In genomic region chr1:161218301-161219077, GRCh38 we compare ENCODE assay signal across 13 cellular contexts. TPM values are rescaled to one million over a fixed set of nuclear protein-coding genes. Genes with fewer than 3 reads are reported as not detected.
DNase-seq lines count a peak whose midpoint lies in the region; ATAC-seq and TF ChIP-seq lines count a peak whose summit lies in the region.
"Had no signal": no experiment of that assay in that cellular context is flagged by ENCODE, and none has a peak within 500 bp of the region (broad histone marks: within the 10 kb centered on the region; RNA-seq: fewer than 3 reads in every experiment).

No MANE protein-coding gene starts in this region.

- no peak for TF ChIP-seq CTCF in upper lobe of right lung (IDR thresholded peaks at IDR 0.05)

- H3K27me3 Mint-ChIP-seq in activated naive CD4-positive, alpha-beta T cell treated with anti-CD3 and anti-CD28 coated beads, Interleukin-2, amount 50 U/mL, for 24 hours, result no peaks in the 10 kb centered on the region
- H3K27me3 Mint-ChIP-seq in activated naive CD8-positive, alpha-beta T cell treated with anti-CD3 and anti-CD28 coated beads, Interleukin-2, amount 10 ng/mL, durations not matched to agents 7 days and 5 days, result no peaks in the 10 kb centered on the region
- H3K27me3 Mint-ChIP-seq in naive thymus-derived CD8-positive, alpha-beta T cell, result no peaks in the 10 kb centered on the region

- DNase-seq in activated naive CD4-positive, alpha-beta T cell treated with Interleukin-2 at 50 U/mL for 16 hours, result no peak
- no peak for DNase-seq in activated naive CD8-positive, alpha-beta T cell treated with anti-CD3 and anti-CD28 coated beads, Interleukin-2, amount 10 ng/mL, durations not matched to agents 7 days and 5 days
- DNase-seq in naive thymus-derived CD8-positive, alpha-beta T cell, result peak in 2 of 10 donors; percentile 27 to 29
- no peak for DNase-seq in upper lobe of right lung
- DNase-seq in stimulated activated CD4-positive, alpha-beta T cell treated with anti-CD3 and anti-CD28 coated beads, Interleukin-15, amount 100 ng/mL, for 24 hours, result no peak
- DNase-seq: heart left ventricle, MG63 had no signal

- no peak overlapping the region for H3K27ac ChIP-seq in upper lobe of right lung
- H3K27ac ChIP-seq: epithelial cell of prostate had no signal

- H3K36me3 Mint-ChIP-seq in activated naive CD4-positive, alpha-beta T cell treated with anti-CD3 and anti-CD28 coated beads, Interleukin-2, amount 50 U/mL, for 24 hours, result peaks cover 12% of the 10 kb centered on the region
- peaks cover 20% of the 10 kb centered on the region for H3K36me3 Mint-ChIP-seq in activated naive CD8-positive, alpha-beta T cell treated with anti-CD3 and anti-CD28 coated beads, Interleukin-2, amount 10 ng/mL, durations not matched to agents 7 days and 5 days
- H3K36me3 Mint-ChIP-seq in naive thymus-derived CD8-positive, alpha-beta T cell, result peaks cover 5 to 20% (median 13%) of the 10 kb centered on the region in 3 donors

- H3K27ac Mint-ChIP-seq in activated naive CD4-positive, alpha-beta T cell treated with anti-CD3 and anti-CD28 coated beads, Interleukin-2, amount 50 U/mL, for 24 hours, result peak overlapping the region; percentile 83
- H3K27ac Mint-ChIP-seq in activated naive CD8-positive, alpha-beta T cell treated with anti-CD3 and anti-CD28 coated beads, Interleukin-2, amount 10 ng/mL, durations not matched to agents 7 days and 5 days, result peak overlapping the region; percentile 69
- peak overlapping the region; percentile 90 to 97 (median 96) for H3K27ac Mint-ChIP-seq in naive thymus-derived CD8-positive, alpha-beta T cell

- H3K27me3 ChIP-seq in upper lobe of right lung, result no peaks in the 10 kb centered on the region
- H3K27me3 ChIP-seq: heart left ventricle, MG63 had no signal

- H3K4me3 Mint-ChIP-seq in activated naive CD4-positive, alpha-beta T cell treated with anti-CD3 and anti-CD28 coated beads, Interleukin-2, amount 50 U/mL, for 24 hours, result peak overlapping the region; percentile 44
- H3K4me3 Mint-ChIP-seq in activated naive CD8-positive, alpha-beta T cell treated with anti-CD3 and anti-CD28 coated beads, Interleukin-2, amount 10 ng/mL, durations not matched to agents 7 days and 5 days, result peak overlapping the region; percentile 22
- peak overlapping the region; percentile 57 to 89 (median 80) for H3K4me3 Mint-ChIP-seq in naive thymus-derived CD8-positive, alpha-beta T cell
- H3K4me3 Mint-ChIP-seq: nephron had no signal

- peaks cover 19% of the 10 kb centered on the region for H3K36me3 ChIP-seq in upper lobe of right lung

- H3K4me1 ChIP-seq in upper lobe of right lung, result no peaks in the 10 kb centered on the region

- intact Hi-C loops in upper lobe of right lung (cut with DNase I), result no loop called here

- H3K4me3 ChIP-seq in upper lobe of right lung, result peak overlapping the region; percentile 28
- H3K4me3 ChIP-seq: MG63 had no signal

- peaks cover 63% of the 10 kb centered on the region for H3K4me1 Mint-ChIP-seq in activated naive CD4-positive, alpha-beta T cell treated with anti-CD3 and anti-CD28 coated beads, Interleukin-2, amount 50 U/mL, for 24 hours
- H3K4me1 Mint-ChIP-seq in activated naive CD8-positive, alpha-beta T cell treated with anti-CD3 and anti-CD28 coated beads, Interleukin-2, amount 10 ng/mL, durations not matched to agents 7 days and 5 days, result peaks cover 53% of the 10 kb centered on the region
- peaks cover 48 to 79% (median 70%) of the 10 kb centered on the region in 4 donors for H3K4me1 Mint-ChIP-seq in naive thymus-derived CD8-positive, alpha-beta T cell
- H3K4me1 Mint-ChIP-seq: nephron had no signal

- H3K9me3 ChIP-seq in upper lobe of right lung, result no peaks in the 10 kb centered on the region
- H3K9me3 ChIP-seq: heart left ventricle, MG63 had no signal

- no peaks in the 10 kb centered on the region for H3K9me3 Mint-ChIP-seq in activated naive CD4-positive, alpha-beta T cell treated with anti-CD3 and anti-CD28 coated beads, Interleukin-2, amount 50 U/mL, for 24 hours
- no peaks in the 10 kb centered on the region for H3K9me3 Mint-ChIP-seq in activated naive CD8-positive, alpha-beta T cell treated with anti-CD3 and anti-CD28 coated beads, Interleukin-2, amount 10 ng/mL, durations not matched to agents 7 days and 5 days
- no peaks in the 10 kb centered on the region for H3K9me3 Mint-ChIP-seq in naive thymus-derived CD8-positive, alpha-beta T cell
- H3K9me3 Mint-ChIP-seq: nephron had no signal

- POLR2A ChIA-PET in activated naive CD8-positive, alpha-beta T cell treated with anti-CD3 and anti-CD28 coated beads, Interleukin-2, amount 10 ng/mL, durations not matched to agents 7 days and 5 days (lab: Charles Lee), result interaction anchor here (0.6 to 2.9 kb wide), 4 partner anchors 16 to 205 kb away, joined by 3 to 13 read pairs (median 3); partner anchors contain the start of gene NDUFS2
- POLR2A ChIA-PET in naive thymus-derived CD8-positive, alpha-beta T cell (lab: Charles Lee), result interaction anchor here (0.5 to 15.0 kb wide), 11 partner anchors 8 to 739 kb away, joined by 3 to 231 read pairs (median 5); partner anchors contain the start of genes NDUFS2 and PPOX

- ATAC-seq in activated naive CD8-positive, alpha-beta T cell treated with anti-CD3 and anti-CD28 coated beads, Interleukin-2, amount 10 ng/mL, durations not matched to agents 7 days and 5 days (ENCODE audit: low read depth), result no peak
- ATAC-seq in naive thymus-derived CD8-positive, alpha-beta T cell, result peak; percentile 54 to 68
- ATAC-seq in upper lobe of right lung (no peak), SK-N-SH treated with all-trans-retinoic acid at 6 μM for 48 hours (no peak), GM19328 (IDR thresholded peaks at IDR 0.05; ENCODE audit: unreplicated experiment) (no peak)
- ATAC-seq: heart left ventricle had no signal

TF ChIP-seq in SK-N-SH treated with all-trans-retinoic acid at 6 μM for 48 hours, 23 proteins besides CTCF, POLR2A, EP300 and RAD21 (continues in another document):
- TF ChIP-seq ZNF565 (CRISPR knock-in tag; conservative IDR thresholded peaks at IDR 0.05; ENCODE audit: low read depth) (no peak), ARNTL (CRISPR knock-in tag; IDR thresholded peaks at IDR 0.05; ENCODE audit: borderline replicate concordance, low read depth) (no peak), ZFP30 (CRISPR knock-in tag; IDR thresholded peaks at IDR 0.05) (no peak), PPARA (CRISPR knock-in tag; IDR thresholded peaks at IDR 0.05; ENCODE audit: borderline replicate concordance) (no peak), TOX (CRISPR knock-in tag; IDR thresholded peaks at IDR 0.05; ENCODE audit: borderline replicate concordance) (no peak)
- TF ChIP-seq, protein P1, sequence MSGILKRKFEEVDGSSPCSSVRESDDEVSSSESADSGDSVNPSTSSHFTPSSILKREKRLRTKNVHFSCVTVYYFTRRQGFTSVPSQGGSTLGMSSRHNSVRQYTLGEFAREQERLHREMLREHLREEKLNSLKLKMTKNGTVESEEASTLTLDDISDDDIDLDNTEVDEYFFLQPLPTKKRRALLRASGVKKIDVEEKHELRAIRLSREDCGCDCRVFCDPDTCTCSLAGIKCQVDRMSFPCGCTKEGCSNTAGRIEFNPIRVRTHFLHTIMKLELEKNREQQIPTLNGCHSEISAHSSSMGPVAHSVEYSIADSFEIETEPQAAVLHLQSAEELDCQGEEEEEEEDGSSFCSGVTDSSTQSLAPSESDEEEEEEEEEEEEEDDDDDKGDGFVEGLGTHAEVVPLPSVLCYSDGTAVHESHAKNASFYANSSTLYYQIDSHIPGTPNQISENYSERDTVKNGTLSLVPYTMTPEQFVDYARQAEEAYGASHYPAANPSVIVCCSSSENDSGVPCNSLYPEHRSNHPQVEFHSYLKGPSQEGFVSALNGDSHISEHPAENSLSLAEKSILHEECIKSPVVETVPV (CRISPR knock-in tag; IDR thresholded peaks at IDR 0.05), result no peak
- TF ChIP-seq, protein P2, sequence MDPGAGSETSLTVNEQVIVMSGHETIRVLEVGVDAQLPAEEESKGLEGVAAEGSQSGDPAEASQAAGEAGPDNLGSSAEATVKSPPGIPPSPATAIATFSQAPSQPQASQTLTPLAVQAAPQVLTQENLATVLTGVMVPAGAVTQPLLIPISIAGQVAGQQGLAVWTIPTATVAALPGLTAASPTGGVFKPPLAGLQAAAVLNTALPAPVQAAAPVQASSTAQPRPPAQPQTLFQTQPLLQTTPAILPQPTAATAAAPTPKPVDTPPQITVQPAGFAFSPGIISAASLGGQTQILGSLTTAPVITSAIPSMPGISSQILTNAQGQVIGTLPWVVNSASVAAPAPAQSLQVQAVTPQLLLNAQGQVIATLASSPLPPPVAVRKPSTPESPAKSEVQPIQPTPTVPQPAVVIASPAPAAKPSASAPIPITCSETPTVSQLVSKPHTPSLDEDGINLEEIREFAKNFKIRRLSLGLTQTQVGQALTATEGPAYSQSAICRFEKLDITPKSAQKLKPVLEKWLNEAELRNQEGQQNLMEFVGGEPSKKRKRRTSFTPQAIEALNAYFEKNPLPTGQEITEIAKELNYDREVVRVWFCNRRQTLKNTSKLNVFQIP (CRISPR knock-in tag; IDR thresholded peaks at IDR 0.05; ENCODE audit: borderline replicate concordance, low read depth), result no peak

RNA-seq across cellular contexts. Expression of gene FCER1G, which starts 3.4 kb away (rescaled TPM):
- total RNA-seq in activated naive CD8-positive, alpha-beta T cell treated with anti-CD3 and anti-CD28 coated beads, Interleukin-2, amount 10 ng/mL, durations not matched to agents 7 days and 5 days, result 10 to 100 TPM; 18.9 to 22.1 TPM
- 10 to 100 TPM; 27.7 to 31.8 TPM for total RNA-seq in naive thymus-derived CD8-positive, alpha-beta T cell
- polyA plus RNA-seq in naive thymus-derived CD8-positive, alpha-beta T cell, result 100 to 1,000 TPM in 1 of 3 donors, 10 to 100 TPM in 2; 67.1 to 107 (median 84.4) TPM
- 158 TPM for total RNA-seq in upper lobe of right lung

RNA-seq across cellular contexts. Expression of gene APOA2, which starts 4.9 kb away (rescaled TPM):
- not detected for total RNA-seq in activated naive CD8-positive, alpha-beta T cell treated with anti-CD3 and anti-CD28 coated beads, Interleukin-2, amount 10 ng/mL, durations not matched to agents 7 days and 5 days
- not detected for total RNA-seq in naive thymus-derived CD8-positive, alpha-beta T cell
- not detected for polyA plus RNA-seq in naive thymus-derived CD8-positive, alpha-beta T cell
- total RNA-seq in upper lobe of right lung, result not detected
- total RNA-seq: activated CD8-positive, alpha-beta memory T cell treated with anti-CD3 and anti-CD28 coated beads for 36 hours; heart left ventricle had no signal
- polyA plus RNA-seq: heart left ventricle had no signal

RNA-seq across cellular contexts. Expression of gene TOMM40L, which starts 7.4 kb away (rescaled TPM):
- total RNA-seq in activated naive CD8-positive, alpha-beta T cell treated with anti-CD3 and anti-CD28 coated beads, Interleukin-2, amount 10 ng/mL, durations not matched to agents 7 days and 5 days, result 10 to 100 TPM; 13.7 to 17.4 TPM
- 10 to 100 TPM in 1 of 2 experiments, 1 to 10 TPM in 1; 9.6 to 11.3 TPM for total RNA-seq in naive thymus-derived CD8-positive, alpha-beta T cell
- polyA plus RNA-seq in naive thymus-derived CD8-positive, alpha-beta T cell, result 1 to 10 TPM; 4.9 to 8.1 (median 8.0) TPM
- total RNA-seq in upper lobe of right lung, result 11.6 TPM

RNA-seq across cellular contexts. Expression of gene NDUFS2, which starts 16.3 kb away (rescaled TPM):
- total RNA-seq in activated naive CD8-positive, alpha-beta T cell treated with anti-CD3 and anti-CD28 coated beads, Interleukin-2, amount 10 ng/mL, durations not matched to agents 7 days and 5 days, result 10 to 100 TPM; 80.6 to 92.8 TPM
- 100 to 1,000 TPM; 126 to 127 TPM for total RNA-seq in naive thymus-derived CD8-positive, alpha-beta T cell
- polyA plus RNA-seq in naive thymus-derived CD8-positive, alpha-beta T cell, result 100 to 1,000 TPM in 1 of 3 donors, 10 to 100 TPM in 2; 78.6 to 106 (median 95.4) TPM
- total RNA-seq in upper lobe of right lung, result 66.9 TPM

RNA-seq across cellular contexts. Expression of gene NR1I3, which starts 19.5 kb away (rescaled TPM):
- total RNA-seq in activated naive CD8-positive, alpha-beta T cell treated with anti-CD3 and anti-CD28 coated beads, Interleukin-2, amount 10 ng/mL, durations not matched to agents 7 days and 5 days, result not detected
- total RNA-seq in naive thymus-derived CD8-positive, alpha-beta T cell, result not detected
- polyA plus RNA-seq in naive thymus-derived CD8-positive, alpha-beta T cell, result under 1 TPM in 1 of 3 donors, not detected in 2; 0.19 TPM
- total RNA-seq in upper lobe of right lung, result not detected
- total RNA-seq: activated CD8-positive, alpha-beta memory T cell treated with anti-CD3 and anti-CD28 coated beads for 36 hours; heart left ventricle had no signal

Comparison
In these comparisons a context has a peak if more than half of its experiments do, and no peak if none do; other contexts are left out.
1. H3K4me3 Mint-ChIP-seq: peak in every context shown above with its lines; median percentile 80 in naive thymus-derived CD8-positive, alpha-beta T cell; 44 in activated naive CD4-positive, alpha-beta T cell treated with anti-CD3 and anti-CD28 coated beads, Interleukin-2, amount 50 U/mL, for 24 hours; 22 in activated naive CD8-positive, alpha-beta T cell treated with anti-CD3 and anti-CD28 coated beads, Interleukin-2, amount 10 ng/mL, durations not matched to agents 7 days and 5 days.
2. ATAC-seq: peak in naive thymus-derived CD8-positive, alpha-beta T cell (2 of 2); none in activated naive CD8-positive, alpha-beta T cell treated with anti-CD3 and anti-CD28 coated beads, Interleukin-2, amount 10 ng/mL, durations not matched to agents 7 days and 5 days (single experiment), upper lobe of right lung (single experiment), SK-N-SH treated with all-trans-retinoic acid at 6 μM for 48 hours (single experiment) and GM19328 (single experiment).
3. Peak in every context shown above with its lines, with median percentiles within 50 percentile points of each other: H3K27ac Mint-ChIP-seq.